In genomic region chr15:52652984-52653383, GRCh38 we compare ENCODE assay signal across 1 cellular context.
TF ChIP-seq lines count a peak whose summit lies in the region.

No MANE protein-coding gene starts in this region.

TF ChIP-seq in GM23338, 12 proteins besides CTCF, POLR2A, EP300 and RAD21 (continued from another document):
- no peak for TF ChIP-seq ZNF462 (CRISPR knock-in tag; IDR thresholded peaks at IDR 0.05)
TF ChIP-seq in GM23338: peak in this region for 0.
